In genomic region chr16:87207509-87207908, GRCh38 we compare ENCODE assay signal across 1 cellular context.
TF ChIP-seq lines count a peak whose summit lies in the region.

No MANE protein-coding gene starts in this region.

TF ChIP-seq in H1, 55 proteins besides CTCF, POLR2A, EP300 and RAD21 (continued from another document):
- TF ChIP-seq ATF3 (IDR thresholded peaks at IDR 0.05; ENCODE audit: insufficient read depth, low read depth, low read length): no peak
- TF ChIP-seq EZH2 (IDR thresholded peaks at IDR 0.05; ENCODE audit: low read depth, low read length, severe bottlenecking): no peak
- TF ChIP-seq CBX5 (IDR thresholded peaks at IDR 0.05; ENCODE audit: low read depth, low read length): no peak
TF ChIP-seq in H1: peak in this region for 0.
